Comparison of ENCODE assay signal across 1 cellular context in the genomic region with DNA sequence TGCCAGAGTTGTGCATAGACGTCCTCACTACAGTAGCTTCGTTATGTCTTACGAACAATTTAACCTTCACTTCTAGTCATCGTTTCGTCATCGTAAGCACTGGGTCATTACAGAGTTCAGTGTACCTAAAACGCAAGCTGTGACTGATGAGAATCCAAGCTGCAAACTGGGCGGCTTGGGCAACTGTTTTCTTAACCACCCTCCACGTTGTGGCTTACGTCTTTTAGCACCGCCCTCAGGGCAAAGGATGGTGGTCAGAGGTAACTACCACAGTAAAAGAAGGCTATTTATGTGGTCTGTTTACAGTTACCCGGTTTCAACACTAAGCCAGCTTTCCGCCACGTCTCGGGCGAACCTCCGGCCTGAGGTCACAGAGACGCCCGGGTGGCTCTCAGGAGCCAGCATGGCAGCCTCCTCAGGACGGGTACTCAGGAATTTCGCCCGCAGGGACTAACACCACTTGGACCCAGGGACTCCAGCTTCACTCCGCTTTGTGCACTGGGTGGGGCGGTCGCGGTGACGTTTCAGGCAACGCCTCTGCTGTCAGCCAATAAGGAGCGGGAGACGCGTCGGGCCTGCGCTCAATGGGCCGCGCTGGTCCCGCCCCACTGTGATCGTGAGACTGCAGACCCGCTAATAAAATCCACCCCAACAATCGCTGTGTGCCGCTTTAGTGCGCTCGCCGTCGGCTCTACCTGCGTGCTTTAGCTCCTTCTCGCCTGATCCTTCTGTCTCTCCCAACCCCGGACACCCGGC.
TF ChIP-seq lines count a peak whose summit lies in the region.

TSS of gene CTH (plus strand) at position 665 of the 756 bp plus-strand sequence. CDS start 148 bp downstream, outside the sequence.

TF ChIP-seq in HepG2, 621 proteins besides CTCF, POLR2A, EP300 and RAD21 (continued from another document and continues in another):
- TF ChIP-seq, protein P1, sequence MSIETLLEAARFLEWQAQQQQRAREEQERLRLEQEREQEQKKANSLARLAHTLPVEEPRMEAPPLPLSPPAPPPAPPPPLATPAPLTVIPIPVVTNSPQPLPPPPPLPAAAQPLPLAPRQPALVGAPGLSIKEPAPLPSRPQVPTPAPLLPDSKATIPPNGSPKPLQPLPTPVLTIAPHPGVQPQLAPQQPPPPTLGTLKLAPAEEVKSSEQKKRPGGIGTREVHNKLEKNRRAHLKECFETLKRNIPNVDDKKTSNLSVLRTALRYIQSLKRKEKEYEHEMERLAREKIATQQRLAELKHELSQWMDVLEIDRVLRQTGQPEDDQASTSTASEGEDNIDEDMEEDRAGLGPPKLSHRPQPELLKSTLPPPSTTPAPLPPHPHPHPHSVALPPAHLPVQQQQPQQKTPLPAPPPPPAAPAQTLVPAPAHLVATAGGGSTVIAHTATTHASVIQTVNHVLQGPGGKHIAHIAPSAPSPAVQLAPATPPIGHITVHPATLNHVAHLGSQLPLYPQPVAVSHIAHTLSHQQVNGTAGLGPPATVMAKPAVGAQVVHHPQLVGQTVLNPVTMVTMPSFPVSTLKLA (IDR thresholded peaks at IDR 0.05), result peak; percentile 13; the same call in 1 of the 2 replicates
- TF ChIP-seq MXD4 (CRISPR knock-in tag; IDR thresholded peaks at IDR 0.05), result peak; percentile 24
- peak; percentile 69; the same call in 1 of the 2 replicates for TF ChIP-seq GATA4 (IDR thresholded peaks at IDR 0.05; ENCODE audit: borderline replicate concordance, low read depth)
- no peak for TF ChIP-seq ZFP36 (IDR thresholded peaks at IDR 0.05; ENCODE audit: borderline replicate concordance, low read depth, low read length, partially characterized antibody)
- TF ChIP-seq ZSCAN22 (CRISPR knock-in tag; IDR thresholded peaks at IDR 0.05), result no peak
- no peak for TF ChIP-seq ZNF557 (CRISPR knock-in tag; IDR thresholded peaks at IDR 0.05)
- TF ChIP-seq NCOA2 (CRISPR knock-in tag; IDR thresholded peaks at IDR 0.05), result peak; percentile 54
- TF ChIP-seq ZNF605 (CRISPR knock-in tag; IDR thresholded peaks at IDR 0.05), result peak; percentile 31; the same call in 1 of the 2 replicates
- no peak for TF ChIP-seq HCFC1 (IDR thresholded peaks at IDR 0.05; ENCODE audit: low read depth, low read length)
- peak; percentile 71; the same call in 1 of the 2 replicates for TF ChIP-seq THAP9 (CRISPR knock-in tag; IDR thresholded peaks at IDR 0.05; ENCODE audit: borderline replicate concordance)
- peak; percentile 60; the same call in 1 of the 2 replicates for TF ChIP-seq GMEB1 (CRISPR knock-in tag; IDR thresholded peaks at IDR 0.05; ENCODE audit: borderline replicate concordance)
- TF ChIP-seq AKAP8 (CRISPR knock-in tag; IDR thresholded peaks at IDR 0.05), result no peak
- peak; percentile 19; the same call in 1 of the 2 replicates for TF ChIP-seq KDM4B (CRISPR knock-in tag; IDR thresholded peaks at IDR 0.05)
- TF ChIP-seq ZFYVE20 (CRISPR knock-in tag; IDR thresholded peaks at IDR 0.05; ENCODE audit: borderline replicate concordance, low read depth), result no peak
- peak; percentile 83 for TF ChIP-seq ZBTB38 (CRISPR knock-in tag; IDR thresholded peaks at IDR 0.05)
- TF ChIP-seq ZNF160 (CRISPR knock-in tag; IDR thresholded peaks at IDR 0.05), result 0 out of 2 replicates have a peak, but pooled peaks have one; percentile 59
- no peak for TF ChIP-seq JDP2 (CRISPR knock-in tag; IDR thresholded peaks at IDR 0.05; ENCODE audit: borderline replicate concordance)
- TF ChIP-seq TBX3 (IDR thresholded peaks at IDR 0.05; ENCODE audit: borderline replicate concordance), result peak; percentile 34; the same call in 1 of the 2 replicates
- TF ChIP-seq ZNF644 (CRISPR knock-in tag; IDR thresholded peaks at IDR 0.05; ENCODE audit: low read depth), result no peak
- TF ChIP-seq, protein P2, sequence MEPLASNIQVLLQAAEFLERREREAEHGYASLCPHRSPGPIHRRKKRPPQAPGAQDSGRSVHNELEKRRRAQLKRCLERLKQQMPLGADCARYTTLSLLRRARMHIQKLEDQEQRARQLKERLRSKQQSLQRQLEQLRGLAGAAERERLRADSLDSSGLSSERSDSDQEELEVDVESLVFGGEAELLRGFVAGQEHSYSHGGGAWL (CRISPR knock-in tag; IDR thresholded peaks at IDR 0.05), result peak; percentile 29; the same call in 1 of the 2 replicates
- TF ChIP-seq ETV5 (CRISPR knock-in tag; IDR thresholded peaks at IDR 0.05; ENCODE audit: borderline replicate concordance), result 0 out of 2 replicates have a peak, but pooled peaks have one; percentile 28
- TF ChIP-seq ZFP90 (CRISPR knock-in tag; IDR thresholded peaks at IDR 0.05; ENCODE audit: borderline replicate concordance), result peak; percentile 78; the same call in 1 of the 2 replicates
- peak; percentile 69; the same call in 1 of the 2 replicates for TF ChIP-seq SPEN (CRISPR knock-in tag; IDR thresholded peaks at IDR 0.05; ENCODE audit: low read depth)
- TF ChIP-seq, protein P3, sequence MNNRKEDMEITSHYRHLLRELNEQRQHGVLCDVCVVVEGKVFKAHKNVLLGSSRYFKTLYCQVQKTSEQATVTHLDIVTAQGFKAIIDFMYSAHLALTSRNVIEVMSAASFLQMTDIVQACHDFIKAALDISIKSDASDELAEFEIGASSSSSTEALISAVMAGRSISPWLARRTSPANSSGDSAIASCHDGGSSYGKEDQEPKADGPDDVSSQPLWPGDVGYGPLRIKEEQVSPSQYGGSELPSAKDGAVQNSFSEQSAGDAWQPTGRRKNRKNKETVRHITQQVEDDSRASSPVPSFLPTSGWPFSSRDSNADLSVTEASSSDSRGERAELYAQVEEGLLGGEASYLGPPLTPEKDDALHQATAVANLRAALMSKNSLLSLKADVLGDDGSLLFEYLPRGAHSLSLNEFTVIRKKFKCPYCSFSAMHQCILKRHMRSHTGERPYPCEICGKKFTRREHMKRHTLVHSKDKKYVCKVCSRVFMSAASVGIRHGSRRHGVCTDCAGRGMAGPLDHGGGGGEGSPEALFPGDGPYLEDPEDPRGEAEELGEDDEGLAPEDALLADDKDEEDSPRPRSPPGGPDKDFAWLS (CRISPR knock-in tag; IDR thresholded peaks at IDR 0.05; ENCODE audit: borderline replicate concordance), result no peak; the same call in 1 of the 2 replicates
- TF ChIP-seq XBP1 (CRISPR knock-in tag; IDR thresholded peaks at IDR 0.05), result no peak
- no peak; the same call in 1 of the 2 replicates for TF ChIP-seq ZKSCAN8 (CRISPR knock-in tag; IDR thresholded peaks at IDR 0.05; ENCODE audit: borderline replicate concordance)
- TF ChIP-seq STAG1 (CRISPR knock-in tag; IDR thresholded peaks at IDR 0.05), result peak; percentile 24
- TF ChIP-seq RERE (CRISPR knock-in tag; IDR thresholded peaks at IDR 0.05; ENCODE audit: low read depth), result no peak
- peak; percentile 46; the same call in 1 of the 2 replicates for TF ChIP-seq ZNF710 (CRISPR knock-in tag; IDR thresholded peaks at IDR 0.05; ENCODE audit: borderline replicate concordance)
- TF ChIP-seq SRSF4 (IDR thresholded peaks at IDR 0.05; ENCODE audit: low read depth, low read length, poor library complexity, severe bottlenecking), result no peak
- TF ChIP-seq ZNF296 (CRISPR knock-in tag; conservative IDR thresholded peaks at IDR 0.05), result 0 out of 2 replicates have a peak, but pooled peaks have one; percentile 20
- TF ChIP-seq NCOA5 (CRISPR knock-in tag; IDR thresholded peaks at IDR 0.05), result no peak
- TF ChIP-seq HNF4A (CRISPR knock-in tag; IDR thresholded peaks at IDR 0.05), result peak; percentile 49
- peak; percentile 96 for TF ChIP-seq DR1 (CRISPR knock-in tag; IDR thresholded peaks at IDR 0.05)
- peak; percentile 30; the same call in 1 of the 2 replicates for TF ChIP-seq NFKB2 (CRISPR knock-in tag; IDR thresholded peaks at IDR 0.05; ENCODE audit: borderline replicate concordance)
- peak; percentile 17; the same call in 1 of the 2 replicates for TF ChIP-seq MLX (CRISPR knock-in tag; IDR thresholded peaks at IDR 0.05)
- no peak for TF ChIP-seq SOX13 (IDR thresholded peaks at IDR 0.05)
- TF ChIP-seq SOX13 (CRISPR knock-in tag; conservative IDR thresholded peaks at IDR 0.05 in 1 of 2, IDR thresholded peaks at IDR 0.05 in 1 of 2), result 0 out of 4 replicates have a peak, but pooled peaks of 1 of the 2 experiments have one; percentile 4
- TF ChIP-seq ATM (IDR thresholded peaks at IDR 0.05; ENCODE audit: borderline replicate concordance), result no peak
- TF ChIP-seq RBAK (CRISPR knock-in tag; IDR thresholded peaks at IDR 0.05), result no peak
- TF ChIP-seq FOXJ3 (CRISPR knock-in tag; IDR thresholded peaks at IDR 0.05; ENCODE audit: borderline replicate concordance), result peak; percentile 63; the same call in 1 of the 2 replicates
- no peak for TF ChIP-seq ZNF678 (CRISPR knock-in tag; IDR thresholded peaks at IDR 0.05)
- 0 out of 2 replicates have a peak, but pooled peaks have one; percentile 20 for TF ChIP-seq SMAD9 (CRISPR knock-in tag; IDR thresholded peaks at IDR 0.05)
